ENCODE assay signal across 28 cellular contexts in the genomic region with DNA sequence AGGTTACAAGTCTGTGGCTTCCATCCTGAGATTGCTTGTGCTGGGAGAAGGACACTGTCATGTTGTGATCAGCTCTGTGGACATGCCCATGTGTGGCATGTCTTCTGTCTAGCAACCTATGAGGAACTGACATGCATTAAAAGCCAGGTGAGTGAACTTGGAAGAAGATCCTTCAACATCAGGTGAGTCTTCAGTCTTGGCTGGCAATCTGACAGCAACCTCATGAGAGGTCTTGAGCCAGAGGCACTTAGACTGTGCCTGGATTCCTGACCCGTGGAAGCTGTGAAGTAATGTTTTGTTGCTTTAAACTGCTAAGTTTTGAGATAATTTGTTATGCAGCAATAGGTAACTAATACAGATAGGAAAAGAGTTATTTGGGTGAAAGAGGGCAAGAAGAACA.
"Had no signal": no experiment of that assay in that cellular context is flagged by ENCODE, and none has a peak within 500 bp of the region (broad histone marks: within the 10 kb centered on the region; RNA-seq: fewer than 3 reads in every experiment).

No MANE protein-coding gene starts in this region.

- H3K4me1 ChIP-seq: esophagus squamous epithelium, neural progenitor cell, parathyroid adenoma, sigmoid colon, spleen, testis, tibial artery had no signal

- H3K9ac ChIP-seq: neural progenitor cell, parathyroid adenoma had no signal

- H3K4me1 Mint-ChIP-seq: immature natural killer cell; mesothelial cell of epicardium; naive thymus-derived CD4-positive, alpha-beta T cell; nephron; neural progenitor cell; stimulated activated memory B cell treated with anti-CD40 and anti-IgM and Interleukin-4, amounts not matched to agents 10 μg/mL and 1 μg/mL and 100 μg/mL, for 72 hours had no signal

- DNase-seq: cortex of kidney; effector memory CD8-positive, alpha-beta T cell; erythroblast; esophagus squamous epithelium; foreskin melanocyte; hypothalamus; immature natural killer cell; left ventricle myocardium superior; mesenchymal stem cell; mucosa of descending colon; naive thymus-derived CD4-positive, alpha-beta T cell; right cardiac atrium; sigmoid colon; spleen; stimulated activated CD4-positive, alpha-beta T cell treated with anti-CD3 and anti-CD28 coated beads, Interleukin-4, amount 100 ng/mL, for 4 hours; stimulated activated naive CD8-positive, alpha-beta T cell treated with anti-CD3 and anti-CD28 coated beads, Interleukin-15, Interleukin-2, amounts not matched to agents 100 U/mL and 50 U/mL, for 24 hours; substantia nigra; testis; tibial artery had no signal

- H2AFZ ChIP-seq: neural progenitor cell, parathyroid adenoma had no signal

- H3K27me3 ChIP-seq: testis had no signal

- H3K27ac Mint-ChIP-seq: effector memory CD8-positive, alpha-beta T cell; immature natural killer cell; mesothelial cell of epicardium; nephron; neural progenitor cell; progenitor cell of endocrine pancreas; stimulated activated memory B cell treated with anti-CD40 and anti-IgM and Interleukin-4, amounts not matched to agents 10 μg/mL and 1 μg/mL and 100 μg/mL, for 72 hours; type B pancreatic cell had no signal

- H3K27ac ChIP-seq: esophagus squamous epithelium, neural progenitor cell, parathyroid adenoma, sigmoid colon, skin epidermis, spleen, testis, tibial artery had no signal

- H3K4me2 ChIP-seq: neural progenitor cell had no signal

- H3K36me3 ChIP-seq: esophagus squamous epithelium, neural progenitor cell, sigmoid colon, spleen, tibial artery had no signal

- H3K79me2 ChIP-seq: parathyroid adenoma had no signal

- H3K9me3 ChIP-seq: esophagus squamous epithelium, mucosa of descending colon, sigmoid colon, spleen, testis, tibial artery had no signal

- ATAC-seq: effector memory CD8-positive, alpha-beta T cell; left ventricle myocardium superior; mucosa of descending colon; naive thymus-derived CD4-positive, alpha-beta T cell; right cardiac atrium; stimulated activated memory B cell treated with anti-CD40 and anti-IgM and Interleukin-4, amounts not matched to agents 10 μg/mL and 1 μg/mL and 100 μg/mL, for 72 hours; stimulated activated naive CD8-positive, alpha-beta T cell treated with anti-CD3 and anti-CD28 coated beads, Interleukin-15, Interleukin-2, amounts not matched to agents 100 U/mL and 50 U/mL, for 24 hours had no signal

- H3K36me3 Mint-ChIP-seq: immature natural killer cell; mesothelial cell of epicardium; naive thymus-derived CD4-positive, alpha-beta T cell; neural progenitor cell; stimulated activated memory B cell treated with anti-CD40 and anti-IgM and Interleukin-4, amounts not matched to agents 10 μg/mL and 1 μg/mL and 100 μg/mL, for 72 hours; type B pancreatic cell had no signal

- H3K9me3 Mint-ChIP-seq: effector memory CD8-positive, alpha-beta T cell; immature natural killer cell; mesothelial cell of epicardium; naive thymus-derived CD4-positive, alpha-beta T cell; nephron; neural progenitor cell; stimulated activated memory B cell treated with anti-CD40 and anti-IgM and Interleukin-4, amounts not matched to agents 10 μg/mL and 1 μg/mL and 100 μg/mL, for 72 hours; type B pancreatic cell had no signal

- H3K4me3 ChIP-seq: esophagus squamous epithelium, lung, mucosa of descending colon, neural progenitor cell, sigmoid colon, skin epidermis, spleen, testis, tibial artery had no signal

- H3K4me3 Mint-ChIP-seq: effector memory CD8-positive, alpha-beta T cell; immature natural killer cell; mesothelial cell of epicardium; naive thymus-derived CD4-positive, alpha-beta T cell; nephron; neural progenitor cell; stimulated activated memory B cell treated with anti-CD40 and anti-IgM and Interleukin-4, amounts not matched to agents 10 μg/mL and 1 μg/mL and 100 μg/mL, for 72 hours; type B pancreatic cell had no signal
